In genomic region chr10:93746844-93747284, GRCh38 we compare ENCODE assay signal across 1 cellular context.
TF ChIP-seq lines count a peak whose summit lies in the region.

No MANE protein-coding gene starts in this region.

TF ChIP-seq in HEK293, 187 proteins besides CTCF, POLR2A, EP300 and RAD21 (continued from another document):
- no peak for TF ChIP-seq ZNF707 (tag by site-specific recombination; IDR thresholded peaks at IDR 0.05)
- no peak for TF ChIP-seq ZNF624 (tag by site-specific recombination; IDR thresholded peaks at IDR 0.05)
- no peak for TF ChIP-seq KLF10 (tag by site-specific recombination; IDR thresholded peaks at IDR 0.05)
- TF ChIP-seq ZNF426 (tag by site-specific recombination; IDR thresholded peaks at IDR 0.05), result no peak
- TF ChIP-seq SETDB1 (IDR thresholded peaks at IDR 0.05; ENCODE audit: insufficient read length, low read length), result no peak
- no peak for TF ChIP-seq SCRT2 (tag by site-specific recombination; IDR thresholded peaks at IDR 0.05)
- TF ChIP-seq ZNF133 (tag by site-specific recombination; IDR thresholded peaks at IDR 0.05), result no peak
- TF ChIP-seq, protein P1, sequence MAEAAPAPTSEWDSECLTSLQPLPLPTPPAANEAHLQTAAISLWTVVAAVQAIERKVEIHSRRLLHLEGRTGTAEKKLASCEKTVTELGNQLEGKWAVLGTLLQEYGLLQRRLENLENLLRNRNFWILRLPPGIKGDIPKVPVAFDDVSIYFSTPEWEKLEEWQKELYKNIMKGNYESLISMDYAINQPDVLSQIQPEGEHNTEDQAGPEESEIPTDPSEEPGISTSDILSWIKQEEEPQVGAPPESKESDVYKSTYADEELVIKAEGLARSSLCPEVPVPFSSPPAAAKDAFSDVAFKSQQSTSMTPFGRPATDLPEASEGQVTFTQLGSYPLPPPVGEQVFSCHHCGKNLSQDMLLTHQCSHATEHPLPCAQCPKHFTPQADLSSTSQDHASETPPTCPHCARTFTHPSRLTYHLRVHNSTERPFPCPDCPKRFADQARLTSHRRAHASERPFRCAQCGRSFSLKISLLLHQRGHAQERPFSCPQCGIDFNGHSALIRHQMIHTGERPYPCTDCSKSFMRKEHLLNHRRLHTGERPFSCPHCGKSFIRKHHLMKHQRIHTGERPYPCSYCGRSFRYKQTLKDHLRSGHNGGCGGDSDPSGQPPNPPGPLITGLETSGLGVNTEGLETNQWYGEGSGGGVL (tag by site-specific recombination; IDR thresholded peaks at IDR 0.05), result no peak
- no peak for TF ChIP-seq ZNF514 (tag by site-specific recombination; IDR thresholded peaks at IDR 0.05)
- no peak for TF ChIP-seq ZBTB1 (tag by site-specific recombination; IDR thresholded peaks at IDR 0.05)
- no peak for TF ChIP-seq ZNF223 (tag by site-specific recombination; IDR thresholded peaks at IDR 0.05)
TF ChIP-seq in HEK293: peak in this region for 22.
